In the genomic region with DNA sequence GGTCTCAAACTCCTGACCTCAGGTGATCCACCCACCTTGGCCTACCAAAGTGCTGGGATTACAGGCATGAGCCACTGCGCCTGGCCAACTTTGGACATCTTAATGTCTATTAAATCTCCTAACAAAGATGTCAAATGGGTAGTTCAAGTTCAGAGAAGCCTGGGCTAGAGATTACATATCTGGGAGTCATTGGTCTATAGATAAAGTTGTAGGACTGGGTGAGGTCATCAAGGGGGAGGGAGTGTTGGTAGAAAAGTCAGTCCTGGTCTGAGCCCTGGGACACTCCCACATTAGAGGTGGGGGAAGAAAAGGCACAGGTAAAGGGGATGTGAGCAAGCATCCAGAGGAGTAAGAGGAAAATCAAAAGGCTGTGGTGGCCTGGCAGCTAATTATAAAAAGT, we compare ENCODE assay signal across 21 cellular contexts. TPM values are rescaled to one million over a fixed set of nuclear protein-coding genes. Genes with fewer than 3 reads are reported as not detected.
DNase-seq lines count a peak whose midpoint lies in the region; ATAC-seq and TF ChIP-seq lines count a peak whose summit lies in the region.
"Had no signal": no experiment of that assay in that cellular context is flagged by ENCODE, and none has a peak within 500 bp of the region (broad histone marks: within the 10 kb centered on the region; RNA-seq: fewer than 3 reads in every experiment).

No MANE protein-coding gene starts in this region.

- H3K9me3 Mint-ChIP-seq in activated CD4-positive, alpha-beta T cell treated with anti-CD3 and anti-CD28 coated beads for 36 hours (ENCODE audit: low read depth): no peaks in the 10 kb centered on the region
- H3K9me3 Mint-ChIP-seq in IgD-negative memory B cell (no peaks in the 10 kb centered on the region), nephron progenitor cell (no peaks in the 10 kb centered on the region)
- no peaks in the 10 kb centered on the region for H3K9me3 Mint-ChIP-seq in activated naive CD4-positive, alpha-beta T cell treated with anti-CD3 and anti-CD28 coated beads, Interleukin-2, amount 50 U/mL, for 72 hours

- TF ChIP-seq CTCF in nephron progenitor cell (IDR thresholded peaks at IDR 0.05) (no peak), body of pancreas (IDR thresholded peaks at IDR 0.05) (no peak)

- no peak for DNase-seq in activated CD4-positive, alpha-beta T cell treated with anti-CD3 and anti-CD28 coated beads for 36 hours
- DNase-seq in activated CD4-positive, alpha-beta T cell treated with anti-CD3 and anti-CD28 coated beads for 4 hours: no peak
- no peak for DNase-seq in activated naive CD4-positive, alpha-beta T cell treated with anti-CD3 and anti-CD28 coated beads, Interleukin-2, amount 50 U/mL, for 72 hours (ENCODE audit: low spot score in 2 of 2)
- DNase-seq in nephron progenitor cell: no peak
- DNase-seq in activated CD8-positive, alpha-beta memory T cell treated with anti-CD3 and anti-CD28 coated beads, Interleukin-2, amount 50 U/mL, for 48 hours: no peak
- DNase-seq in body of pancreas: no peak
- DNase-seq: C1 segment of cervical spinal cord, DMS153, GF-D8, GOT3, lower lobe of right lung, NCI-H1105 treated with DMSO at 0.1 percent for 48 hours, NCI-H2107, NCI-H524 treated with DMSO at 0.1 percent for 48 hours, right lobe of liver, stomach had no signal

- intact Hi-C loops in activated CD4-positive, alpha-beta T cell treated with anti-CD3 and anti-CD28 coated beads for 36 hours (cut with DNase I, micrococcal nuclease): loop anchor here in 1 of 2 experiments (5.0 to 10.0 kb wide), 2 partner anchors 453 to 895 kb away; no protein-coding TSS in a partner anchor
- intact Hi-C loops in body of pancreas (cut with DNase I): no loop called here

- no peaks in the 10 kb centered on the region for H3K36me3 ChIP-seq in body of pancreas (replicated peaks in 1 of 2; ENCODE audit: insufficient read depth in 1 of 2, low read depth in 2 of 2)
- H3K36me3 ChIP-seq: breast epithelium had no signal

- no peaks in the 10 kb centered on the region for H3K27me3 ChIP-seq in body of pancreas
- H3K27me3 ChIP-seq: breast epithelium, hepatocyte, right lobe of liver, stomach had no signal

- H3K4me3 Mint-ChIP-seq in activated CD4-positive, alpha-beta T cell treated with anti-CD3 and anti-CD28 coated beads for 36 hours: no peak overlapping the region
- H3K4me3 Mint-ChIP-seq in IgD-negative memory B cell (peak overlapping the region in 3 of 4 donors; percentile 3 to 67 (median 13)), nephron progenitor cell (no peak overlapping the region)

- no peaks in the 10 kb centered on the region for H3K27me3 Mint-ChIP-seq in activated CD4-positive, alpha-beta T cell treated with anti-CD3 and anti-CD28 coated beads for 36 hours
- H3K27me3 Mint-ChIP-seq in IgD-negative memory B cell: no peaks in the 10 kb centered on the region
- no peaks in the 10 kb centered on the region for H3K27me3 Mint-ChIP-seq in nephron progenitor cell (ENCODE audit: low read depth, poor library complexity)

- no peaks in the 10 kb centered on the region for H3K9me3 ChIP-seq in body of pancreas
- H3K9me3 ChIP-seq: breast epithelium, lower lobe of right lung, right lobe of liver, stomach had no signal

- TF ChIP-seq POLR2A in body of pancreas (IDR thresholded peaks at IDR 0.05): no peak

- peaks cover 77% of the 10 kb centered on the region for H3K36me3 Mint-ChIP-seq in activated CD4-positive, alpha-beta T cell treated with anti-CD3 and anti-CD28 coated beads for 36 hours (ENCODE audit: low read depth)
- H3K36me3 Mint-ChIP-seq in IgD-negative memory B cell (peaks cover 9% of the 10 kb centered on the region), nephron progenitor cell (ENCODE audit: low read depth) (peaks cover 45% of the 10 kb centered on the region)
- H3K36me3 Mint-ChIP-seq in activated naive CD4-positive, alpha-beta T cell treated with anti-CD3 and anti-CD28 coated beads, Interleukin-2, amount 50 U/mL, for 72 hours: peaks cover 27 to 57% of the 10 kb centered on the region in 2 donors

- peaks cover 35% of the 10 kb centered on the region for H3K4me1 ChIP-seq in body of pancreas

- H3K27ac ChIP-seq in body of pancreas: no peak overlapping the region
- H3K27ac ChIP-seq: breast epithelium, hepatocyte, lower lobe of right lung, right lobe of liver, stomach had no signal

- WGBS in body of pancreas, 2 donors: 93 to 100% methylated on average over 1 of the region's 1 CpG

- H3K4me1 Mint-ChIP-seq in activated CD4-positive, alpha-beta T cell treated with anti-CD3 and anti-CD28 coated beads for 36 hours: peaks cover 87% of the 10 kb centered on the region
- H3K4me1 Mint-ChIP-seq in IgD-negative memory B cell (peaks cover 29 to 63% (median 41%) of the 10 kb centered on the region in 3 donors), nephron progenitor cell (peaks cover 21% of the 10 kb centered on the region)

- ATAC-seq in activated CD4-positive, alpha-beta T cell treated with anti-CD3 and anti-CD28 coated beads for 36 hours: peak; percentile 56
- peak in 1 of 2 donors; percentile 56 for ATAC-seq in activated naive CD4-positive, alpha-beta T cell treated with anti-CD3 and anti-CD28 coated beads, Interleukin-2, amount 50 U/mL, for 72 hours
- ATAC-seq in HG02981 (IDR thresholded peaks at IDR 0.05; ENCODE audit: unreplicated experiment) (no peak), body of pancreas (no peak)
- ATAC-seq: lower lobe of right lung, right lobe of liver, Right ventricle myocardium inferior had no signal

- POLR2A ChIA-PET in activated CD4-positive, alpha-beta T cell treated with anti-CD3 and anti-CD28 coated beads for 36 hours (lab: Charles Lee): interaction anchor here (1.3 kb wide), 1 partner anchor 11 kb away, joined by 4 read pairs; no protein-coding TSS in a partner anchor

- H3K4me3 ChIP-seq in body of pancreas: no peak overlapping the region
- H3K4me3 ChIP-seq: breast epithelium, hepatocyte, lower lobe of right lung, right lobe of liver, stomach had no signal

- H3K27ac Mint-ChIP-seq in activated CD4-positive, alpha-beta T cell treated with anti-CD3 and anti-CD28 coated beads for 36 hours: peak overlapping the region; percentile 90
- H3K27ac Mint-ChIP-seq in IgD-negative memory B cell (peak overlapping the region; percentile 41 to 88 (median 52)), nephron progenitor cell (peak overlapping the region; percentile 41)
- H3K27ac Mint-ChIP-seq in activated naive CD4-positive, alpha-beta T cell treated with anti-CD3 and anti-CD28 coated beads, Interleukin-2, amount 50 U/mL, for 72 hours: peak overlapping the region; percentile 78 to 82

- CTCF ChIA-PET in activated CD4-positive, alpha-beta T cell treated with anti-CD3 and anti-CD28 coated beads for 36 hours (lab: Charles Lee): interaction anchor here (0.7 kb wide), 2 partner anchors 11 to 365 kb away, joined by 3 to 5 read pairs; no protein-coding TSS in a partner anchor

RNA-seq across cellular contexts. Expression of a gene that starts 6.6 kb away (rescaled TPM):
- 10 to 100 TPM; 29.2 to 32.0 TPM for total RNA-seq in activated CD4-positive, alpha-beta T cell treated with anti-CD3 and anti-CD28 coated beads for 36 hours
- polyA plus RNA-seq in IgD-negative memory B cell: 47.1 TPM
- total RNA-seq in activated naive CD4-positive, alpha-beta T cell treated with anti-CD3 and anti-CD28 coated beads, Interleukin-2, amount 50 U/mL, for 72 hours: 10 to 100 TPM; 23.7 to 24.7 TPM
- 10 to 100 TPM in 1 of 2 donors, 1 to 10 TPM in 1; 5.9 to 12.7 TPM for total RNA-seq in body of pancreas

RNA-seq across cellular contexts. Expression of a gene that starts 17.3 kb away (rescaled TPM):
- 10 to 100 TPM; 32.3 to 36.3 TPM for total RNA-seq in activated CD4-positive, alpha-beta T cell treated with anti-CD3 and anti-CD28 coated beads for 36 hours
- polyA plus RNA-seq in IgD-negative memory B cell: 6.9 TPM
- total RNA-seq in activated naive CD4-positive, alpha-beta T cell treated with anti-CD3 and anti-CD28 coated beads, Interleukin-2, amount 50 U/mL, for 72 hours: 10 to 100 TPM; 32.7 to 46.1 TPM
- 10 to 100 TPM; 26.2 to 28.3 TPM for total RNA-seq in body of pancreas

Comparison
In these comparisons a context has a peak if more than half of its experiments do, and no peak if none do; other contexts are left out.
1. H3K4me3 Mint-ChIP-seq: peak in IgD-negative memory B cell (3 of 4); none in activated CD4-positive, alpha-beta T cell treated with anti-CD3 and anti-CD28 coated beads for 36 hours (single experiment) and nephron progenitor cell (single experiment).
2. Peak in every context shown above with its lines, with median percentiles within 50 percentile points of each other: H3K27ac Mint-ChIP-seq.